In the genomic region with DNA sequence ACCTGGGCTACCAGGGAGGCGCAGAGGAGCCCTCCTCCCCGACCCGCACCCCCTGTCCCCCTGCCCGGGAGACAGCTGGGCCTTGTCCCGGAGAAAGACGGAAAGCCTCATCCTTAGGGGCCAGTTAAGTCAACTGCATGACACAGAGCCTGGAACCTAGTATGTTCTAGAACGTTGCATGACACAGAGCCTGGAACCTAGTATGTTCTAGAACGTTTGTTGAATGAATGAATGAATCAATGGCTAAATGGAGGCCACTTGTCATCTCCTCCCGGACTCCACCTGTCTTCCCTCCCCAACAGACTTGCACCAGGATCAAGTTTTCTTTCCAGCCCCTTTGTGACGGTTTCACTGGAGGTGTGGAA, we compare ENCODE assay signal across 10 cellular contexts. TPM values are rescaled to one million over a fixed set of nuclear protein-coding genes. Genes with fewer than 3 reads are reported as not detected.
DNase-seq lines count a peak whose midpoint lies in the region; ATAC-seq and TF ChIP-seq lines count a peak whose summit lies in the region.
"Had no signal": no experiment of that assay in that cellular context is flagged by ENCODE, and none has a peak within 500 bp of the region (broad histone marks: within the 10 kb centered on the region; RNA-seq: fewer than 3 reads in every experiment).

No MANE protein-coding gene starts in this region.

- peaks cover 5% of the 10 kb centered on the region for H3K79me2 ChIP-seq in hepatocyte

- no peak overlapping the region for H3K9ac ChIP-seq in rectal smooth muscle tissue (ENCODE audit: low read length)

- H3K4me3 ChIP-seq in CD8-positive, alpha-beta memory T cell (ENCODE audit: low read length): no peak overlapping the region
- no peak overlapping the region for H3K4me3 ChIP-seq in hepatocyte
- peak overlapping the region; percentile 78 for H3K4me3 ChIP-seq in rectal smooth muscle tissue (ENCODE audit: low read length)

- no peaks in the 10 kb centered on the region for H3K9me3 ChIP-seq in CD8-positive, alpha-beta memory T cell (ENCODE audit: low read length)
- no peaks in the 10 kb centered on the region for H3K9me3 ChIP-seq in hepatocyte (ENCODE audit: low read depth)

- no peak for ATAC-seq in activated naive CD8-positive, alpha-beta T cell treated with anti-CD3 and anti-CD28 coated beads, Interleukin-2, amount 10 ng/mL, durations not matched to agents 7 days and 5 days (ENCODE audit: low read depth)
- ATAC-seq in GM21717 (IDR thresholded peaks at IDR 0.05; ENCODE audit: unreplicated experiment): no peak

- no peak for DNase-seq in CD8-positive, alpha-beta memory T cell
- no peak for DNase-seq in activated naive CD8-positive, alpha-beta T cell treated with anti-CD3 and anti-CD28 coated beads, Interleukin-2, amount 10 ng/mL, durations not matched to agents 7 days and 5 days
- DNase-seq in hepatocyte (ENCODE audit: low spot score) (no peak), GF-D8 (lab: John Stamatoyannopoulos, UW) (no peak), NCI-H2107 (lab: John Stamatoyannopoulos, UW) (no peak), GDM1 (lab: John Stamatoyannopoulos, UW) (no peak)

- no peak overlapping the region for H3K27ac Mint-ChIP-seq in CD8-positive, alpha-beta memory T cell
- H3K27ac Mint-ChIP-seq in activated naive CD8-positive, alpha-beta T cell treated with anti-CD3 and anti-CD28 coated beads, Interleukin-2, amount 10 ng/mL, durations not matched to agents 7 days and 5 days: no peak overlapping the region

- peaks cover 0 to 3% (median 0%) of the 10 kb centered on the region in 5 donors for H3K9me3 Mint-ChIP-seq in CD8-positive, alpha-beta memory T cell
- H3K9me3 Mint-ChIP-seq in activated naive CD8-positive, alpha-beta T cell treated with anti-CD3 and anti-CD28 coated beads, Interleukin-2, amount 10 ng/mL, durations not matched to agents 7 days and 5 days: no peaks in the 10 kb centered on the region

- H3K4me3 Mint-ChIP-seq in CD8-positive, alpha-beta memory T cell: peak overlapping the region in 6 of 7 donors; percentile 21 to 57 (median 28)
- H3K4me3 Mint-ChIP-seq in activated naive CD8-positive, alpha-beta T cell treated with anti-CD3 and anti-CD28 coated beads, Interleukin-2, amount 10 ng/mL, durations not matched to agents 7 days and 5 days: peak overlapping the region; percentile 52

- H3K4me1 ChIP-seq in CD8-positive, alpha-beta memory T cell (ENCODE audit: insufficient read depth, low read length): no peaks in the 10 kb centered on the region
- H3K4me1 ChIP-seq in hepatocyte (ENCODE audit: insufficient read depth): peaks cover 19% of the 10 kb centered on the region
- H3K4me1 ChIP-seq in rectal smooth muscle tissue (ENCODE audit: control insufficient read depth, insufficient read depth, low read length): peaks cover 6% of the 10 kb centered on the region

- H3K36me3 ChIP-seq in CD8-positive, alpha-beta memory T cell (ENCODE audit: insufficient read depth, low read length): no peaks in the 10 kb centered on the region
- no peaks in the 10 kb centered on the region for H3K36me3 ChIP-seq in hepatocyte (replicated peaks; ENCODE audit: insufficient read depth, low read depth)
- H3K36me3 ChIP-seq in rectal smooth muscle tissue (ENCODE audit: control insufficient read depth, insufficient read depth, low read length): no peaks in the 10 kb centered on the region

- H3K27ac ChIP-seq in CD8-positive, alpha-beta memory T cell (ENCODE audit: low read depth, low read length): no peak overlapping the region
- H3K27ac ChIP-seq in hepatocyte (no peak overlapping the region), rectal smooth muscle tissue (ENCODE audit: low read depth, low read length) (peak overlapping the region; percentile 64)

- 52% methylated on average over 10 of the region's 10 CpGs for WGBS in hepatocyte (ENCODE audit: low lambda C conversion rate, missing lambda C conversion rate)

- no peaks in the 10 kb centered on the region for H3K27me3 ChIP-seq in CD8-positive, alpha-beta memory T cell (ENCODE audit: insufficient read depth, low read length, poor library complexity, severe bottlenecking)
- H3K27me3 ChIP-seq in hepatocyte: no peaks in the 10 kb centered on the region
- H3K27me3 ChIP-seq in rectal smooth muscle tissue (ENCODE audit: control insufficient read depth, insufficient read depth, low read length): no peaks in the 10 kb centered on the region

- no peaks in the 10 kb centered on the region for H4K20me1 ChIP-seq in hepatocyte (ENCODE audit: insufficient read depth, poor library complexity, severe bottlenecking)

- H3K36me3 Mint-ChIP-seq in CD8-positive, alpha-beta memory T cell: peaks cover 0 to 5% (median 0%) of the 10 kb centered on the region in 3 donors
- no peaks in the 10 kb centered on the region for H3K36me3 Mint-ChIP-seq in activated naive CD8-positive, alpha-beta T cell treated with anti-CD3 and anti-CD28 coated beads, Interleukin-2, amount 10 ng/mL, durations not matched to agents 7 days and 5 days

- no peaks in the 10 kb centered on the region for H3K9me2 ChIP-seq in hepatocyte (replicated peaks; ENCODE audit: insufficient read depth)

- no peak for TF ChIP-seq CTCF in hepatocyte (IDR thresholded peaks at IDR 0.05; ENCODE audit: poor library complexity)

- peaks cover 3 to 10% (median 6%) of the 10 kb centered on the region in 3 donors for H3K4me1 Mint-ChIP-seq in CD8-positive, alpha-beta memory T cell
- peaks cover 4% of the 10 kb centered on the region for H3K4me1 Mint-ChIP-seq in activated naive CD8-positive, alpha-beta T cell treated with anti-CD3 and anti-CD28 coated beads, Interleukin-2, amount 10 ng/mL, durations not matched to agents 7 days and 5 days

- H2AFZ ChIP-seq in hepatocyte: peak overlapping the region; percentile 49

- H3K27me3 Mint-ChIP-seq in CD8-positive, alpha-beta memory T cell: peaks cover 27 to 49% of the 10 kb centered on the region in 2 donors
- H3K27me3 Mint-ChIP-seq in activated naive CD8-positive, alpha-beta T cell treated with anti-CD3 and anti-CD28 coated beads, Interleukin-2, amount 10 ng/mL, durations not matched to agents 7 days and 5 days: peaks cover 45% of the 10 kb centered on the region

- POLR2A ChIA-PET in CD8-positive, alpha-beta memory T cell (lab: Charles Lee): no interaction called here
- POLR2A ChIA-PET in activated naive CD8-positive, alpha-beta T cell treated with anti-CD3 and anti-CD28 coated beads, Interleukin-2, amount 10 ng/mL, durations not matched to agents 7 days and 5 days (lab: Charles Lee): no interaction called here

- CTCF ChIA-PET in CD8-positive, alpha-beta memory T cell (lab: Charles Lee): no interaction called here

- peak overlapping the region; percentile 90 for H3K4me2 ChIP-seq in hepatocyte

RNA-seq across cellular contexts. Expression of a gene that starts 0.7 kb away (rescaled TPM):
- total RNA-seq in CD8-positive, alpha-beta memory T cell: under 1 TPM; 0.51 to 0.57 TPM
- 0.47 TPM for polyA plus RNA-seq in CD8-positive, alpha-beta memory T cell
- total RNA-seq in activated naive CD8-positive, alpha-beta T cell treated with anti-CD3 and anti-CD28 coated beads, Interleukin-2, amount 10 ng/mL, durations not matched to agents 7 days and 5 days: under 1 TPM in 1 of 2 experiments, not detected in 1; 0.54 TPM
- 1.8 and 4.3 TPM in 2 replicates for total RNA-seq in hepatocyte
- polyA plus RNA-seq in hepatocyte: 7.7 and 7.9 TPM in 2 replicates
- total RNA-seq: H4, OCI-LY7 had no signal
